ENCODE assay signal across 1 cellular context in the genomic region with DNA sequence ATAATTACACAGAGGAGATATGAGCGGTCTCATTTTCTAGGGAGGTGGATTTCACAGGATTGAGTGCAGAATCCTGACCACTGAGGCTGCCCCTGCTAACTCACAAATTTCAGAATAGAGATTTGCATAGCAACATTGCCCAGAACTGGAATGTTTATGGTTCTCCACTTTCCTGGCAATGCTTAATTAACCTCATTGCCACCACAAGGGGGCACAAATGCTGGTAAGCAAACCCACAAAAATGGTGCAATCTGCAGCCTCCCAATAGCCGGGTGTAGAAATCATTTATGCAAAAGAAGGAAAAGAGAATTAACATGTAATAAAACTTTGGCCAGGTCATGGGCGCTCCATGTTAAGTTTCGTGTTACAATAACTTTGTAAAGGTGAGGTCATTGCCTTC.
TF ChIP-seq lines count a peak whose summit lies in the region.

No MANE protein-coding gene starts in this region.

TF ChIP-seq in WTC11, 78 proteins besides CTCF, POLR2A, EP300 and RAD21 (continued from another document):
- TF ChIP-seq, protein P1, sequence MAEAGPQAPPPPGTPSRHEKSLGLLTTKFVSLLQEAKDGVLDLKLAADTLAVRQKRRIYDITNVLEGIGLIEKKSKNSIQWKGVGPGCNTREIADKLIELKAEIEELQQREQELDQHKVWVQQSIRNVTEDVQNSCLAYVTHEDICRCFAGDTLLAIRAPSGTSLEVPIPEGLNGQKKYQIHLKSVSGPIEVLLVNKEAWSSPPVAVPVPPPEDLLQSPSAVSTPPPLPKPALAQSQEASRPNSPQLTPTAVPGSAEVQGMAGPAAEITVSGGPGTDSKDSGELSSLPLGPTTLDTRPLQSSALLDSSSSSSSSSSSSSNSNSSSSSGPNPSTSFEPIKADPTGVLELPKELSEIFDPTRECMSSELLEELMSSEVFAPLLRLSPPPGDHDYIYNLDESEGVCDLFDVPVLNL (CRISPR knock-in tag; IDR thresholded peaks at IDR 0.05; ENCODE audit: borderline replicate concordance, low read depth) = no peak
- TF ChIP-seq TEAD4 (CRISPR knock-in tag; IDR thresholded peaks at IDR 0.05) = no peak
- TF ChIP-seq, protein P2, sequence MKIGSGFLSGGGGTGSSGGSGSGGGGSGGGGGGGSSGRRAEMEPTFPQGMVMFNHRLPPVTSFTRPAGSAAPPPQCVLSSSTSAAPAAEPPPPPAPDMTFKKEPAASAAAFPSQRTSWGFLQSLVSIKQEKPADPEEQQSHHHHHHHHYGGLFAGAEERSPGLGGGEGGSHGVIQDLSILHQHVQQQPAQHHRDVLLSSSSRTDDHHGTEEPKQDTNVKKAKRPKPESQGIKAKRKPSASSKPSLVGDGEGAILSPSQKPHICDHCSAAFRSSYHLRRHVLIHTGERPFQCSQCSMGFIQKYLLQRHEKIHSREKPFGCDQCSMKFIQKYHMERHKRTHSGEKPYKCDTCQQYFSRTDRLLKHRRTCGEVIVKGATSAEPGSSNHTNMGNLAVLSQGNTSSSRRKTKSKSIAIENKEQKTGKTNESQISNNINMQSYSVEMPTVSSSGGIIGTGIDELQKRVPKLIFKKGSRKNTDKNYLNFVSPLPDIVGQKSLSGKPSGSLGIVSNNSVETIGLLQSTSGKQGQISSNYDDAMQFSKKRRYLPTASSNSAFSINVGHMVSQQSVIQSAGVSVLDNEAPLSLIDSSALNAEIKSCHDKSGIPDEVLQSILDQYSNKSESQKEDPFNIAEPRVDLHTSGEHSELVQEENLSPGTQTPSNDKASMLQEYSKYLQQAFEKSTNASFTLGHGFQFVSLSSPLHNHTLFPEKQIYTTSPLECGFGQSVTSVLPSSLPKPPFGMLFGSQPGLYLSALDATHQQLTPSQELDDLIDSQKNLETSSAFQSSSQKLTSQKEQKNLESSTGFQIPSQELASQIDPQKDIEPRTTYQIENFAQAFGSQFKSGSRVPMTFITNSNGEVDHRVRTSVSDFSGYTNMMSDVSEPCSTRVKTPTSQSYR (CRISPR knock-in tag; IDR thresholded peaks at IDR 0.05) = no peak
